21 cellular contexts compared by ENCODE assay signal in genomic region chr4:90824266-90825167, GRCh38.
DNase-seq lines count a peak whose midpoint lies in the region; ATAC-seq, FAIRE-seq and TF ChIP-seq lines count a peak whose summit lies in the region.
"Had no signal": no experiment of that assay in that cellular context is flagged by ENCODE, and none has a peak within 500 bp of the region (broad histone marks: within the 10 kb centered on the region; RNA-seq: fewer than 3 reads in every experiment).

No MANE protein-coding gene starts in this region.

- ATAC-seq in GM19372 (IDR thresholded peaks at IDR 0.05; ENCODE audit: low read depth, unreplicated experiment) (peak; percentile 54), HG02678 (IDR thresholded peaks at IDR 0.05; ENCODE audit: unreplicated experiment) (peak; percentile 74), HG03354 (IDR thresholded peaks at IDR 0.05; ENCODE audit: poor library complexity, severe bottlenecking, unreplicated experiment) (peak; percentile 85), body of pancreas (no peak)
- ATAC-seq: activated CD8-positive, alpha-beta T cell treated with anti-CD3 and anti-CD28 coated beads, Interleukin-2, amount 10 ng/mL, durations not matched to agents 7 days and 5 days; lower lobe of right lung; naive thymus-derived CD8-positive, alpha-beta T cell; psoas muscle; T-cell had no signal

- intact Hi-C loops in body of pancreas (cut with DNase I): no loop called here

- in situ Hi-C loops in KBM-7 (cut with MboI; ENCODE audit: low pct_unique_long_range_greater_than_20kb, low sequenced_read_pairs): no loop called here

- 83 to 92% methylated on average over 2 of the region's 2 CpGs for WGBS in body of pancreas, 2 donors

- H3K4me1 ChIP-seq in body of pancreas: no peaks in the 10 kb centered on the region
- H3K4me1 ChIP-seq: lower lobe of right lung, psoas muscle had no signal

- TF ChIP-seq CTCF in body of pancreas (IDR thresholded peaks at IDR 0.05): no peak

- FAIRE-seq in G401.6 (lab: Jason Lieb, UNC): peak; percentile 42

- no peak for DNase-seq in KBM-7
- no peak for DNase-seq in HuH-7.5 (ENCODE audit: low spot score)
- DNase-seq in body of pancreas: no peak
- DNase-seq in NK-92 treated with Interleukin-12 subunit alpha and Interleukin-12 subunit beta, amount 100 ng/mL, for 24 hours (lab: John Stamatoyannopoulos, UW): no peak
- DNase-seq: activated CD8-positive, alpha-beta T cell treated with anti-CD3 and anti-CD28 coated beads, Interleukin-2, amount 10 ng/mL, durations not matched to agents 7 days and 5 days; activated effector memory CD4-positive, alpha-beta T cell treated with Interleukin-2 at 50 U/mL for 16 hours; amygdala; CD4-positive, alpha-beta T cell; foreskin melanocyte; H7; lower lobe of right lung; naive thymus-derived CD8-positive, alpha-beta T cell; psoas muscle; stimulated activated CD4-positive, alpha-beta T cell treated with anti-CD3 and anti-CD28 coated beads, Interleukin-12 subunit alpha, Interleukin-12 subunit beta, amount 100 ng/mL, for 4 hours; stimulated activated naive CD4-positive, alpha-beta T cell treated with Interleukin-2 at 50 U/mL for 16 hours; T-cell had no signal

- no peaks in the 10 kb centered on the region for H3K9me3 ChIP-seq in body of pancreas
- H3K9me3 ChIP-seq: lower lobe of right lung, psoas muscle had no signal

- H3K4me3 ChIP-seq in body of pancreas: no peak overlapping the region
- H3K4me3 ChIP-seq: lower lobe of right lung, psoas muscle had no signal

- H3K27ac ChIP-seq in body of pancreas: no peak overlapping the region
- H3K27ac ChIP-seq: lower lobe of right lung, psoas muscle, VCaP had no signal

- H3K36me3 ChIP-seq in body of pancreas (replicated peaks in 1 of 2; ENCODE audit: insufficient read depth in 1 of 2, low read depth in 2 of 2): no peaks in the 10 kb centered on the region
- H3K36me3 ChIP-seq: lower lobe of right lung had no signal

- TF ChIP-seq POLR2A in body of pancreas (IDR thresholded peaks at IDR 0.05): no peak

- no peaks in the 10 kb centered on the region for H3K27me3 ChIP-seq in body of pancreas
